In genomic region chr12:98744692-98745091, GRCh38 we compare ENCODE assay signal across 21 cellular contexts.
DNase-seq lines count a peak whose midpoint lies in the region; ATAC-seq and TF ChIP-seq lines count a peak whose summit lies in the region.
"Had no signal": no experiment of that assay in that cellular context is flagged by ENCODE, and none has a peak within 500 bp of the region (broad histone marks: within the 10 kb centered on the region; RNA-seq: fewer than 3 reads in every experiment).

No MANE protein-coding gene starts in this region.

- intact Hi-C loops in left cardiac atrium (cut with DNase I) (no loop called here), heart right ventricle (cut with DNase I) (no loop called here)
- intact Hi-C loops in activated T-helper 1 cell treated with anti-CD3 and anti-CD28 coated beads, Interleukin-12 subunit alpha, Interleukin-12 subunit beta, Interleukin-2, Interleukin-4 antibody, amounts not matched to agents 30 ng/mL and 10 ng/mL and 1 ng/mL, durations not matched to agents 14 hours and 24 hours and 36 hours (cut with micrococcal nuclease): loop anchor here (5.0 kb wide), 2 partner anchors 242 to 1398 kb away; partner anchors contain the start of gene BLTP3B

- peak overlapping the region; percentile 72 for H3K4me3 Mint-ChIP-seq in activated T-helper 1 cell treated with anti-CD3 and anti-CD28 coated beads, Interleukin-12 subunit alpha, Interleukin-12 subunit beta, Interleukin-2, Interleukin-4 antibody, amounts not matched to agents 30 ng/mL and 10 ng/mL and 1 ng/mL, durations not matched to agents 14 hours and 24 hours and 36 hours
- H3K4me3 Mint-ChIP-seq: neural progenitor cell had no signal

- WGBS in heart right ventricle, 2 donors: 76 to 88% methylated on average over 3 of the region's 3 CpGs

- no peaks in the 10 kb centered on the region for H3F3A ChIP-seq in MM.1S (ENCODE audit: insufficient read depth, low read length)
- peaks cover 13% of the 10 kb centered on the region for H3F3A ChIP-seq in neural cell (ENCODE audit: insufficient read depth, low read length, poor library complexity, severe bottlenecking)

- H3K4me2 ChIP-seq in MM.1S (ENCODE audit: low read depth, low read length): peak overlapping the region; percentile 24
- no peak overlapping the region for H3K4me2 ChIP-seq in neural cell (ENCODE audit: low read length)

- H3K27ac Mint-ChIP-seq in activated T-helper 1 cell treated with anti-CD3 and anti-CD28 coated beads, Interleukin-12 subunit alpha, Interleukin-12 subunit beta, Interleukin-2, Interleukin-4 antibody, amounts not matched to agents 30 ng/mL and 10 ng/mL and 1 ng/mL, durations not matched to agents 14 hours and 24 hours and 36 hours: peak overlapping the region; percentile 58
- H3K27ac Mint-ChIP-seq: activated naive CD4-positive, alpha-beta T cell treated with anti-CD3 and anti-CD28 coated beads for 36 hours; H9; immature natural killer cell; neural progenitor cell had no signal

- TF ChIP-seq CTCF in heart right ventricle (IDR thresholded peaks at IDR 0.05): no peak
- TF ChIP-seq CTCF in MM.1S (IDR thresholded peaks at IDR 0.05; ENCODE audit: low read length): no peak
- TF ChIP-seq CTCF in neural cell (IDR thresholded peaks at IDR 0.05; ENCODE audit: poor library complexity, severe bottlenecking): no peak

- DNase-seq in left cardiac atrium (peak; percentile 34), heart right ventricle (no peak), MM.1S (peak; percentile 75), SJCRH30 (no peak)
- no peak for DNase-seq in activated T-helper 1 cell treated with anti-CD3 and anti-CD28 coated beads, Interleukin-12 subunit alpha, Interleukin-12 subunit beta, Interleukin-2, Interleukin-4 antibody, amounts not matched to agents 30 ng/mL and 10 ng/mL and 1 ng/mL, durations not matched to agents 14 hours and 24 hours and 36 hours (ENCODE audit: low spot score)
- DNase-seq: activated naive CD4-positive, alpha-beta T cell treated with anti-CD3 and anti-CD28 coated beads for 36 hours; H9; immature natural killer cell; KBM-7; left ventricle myocardium inferior; mucosa of descending colon; MV-4-11; NCI-H1694 treated with DMSO at 0.1 percent for 48 hours; NCI-H526 treated with DMSO at 0.1 percent for 48 hours; Right ventricle myocardium superior; WERI-Rb-1 had no signal

- ATAC-seq in left cardiac atrium (peak in 1 of 2 donors; percentile 74), heart right ventricle (no peak), HG03280 (IDR thresholded peaks at IDR 0.05; ENCODE audit: unreplicated experiment) (no peak), HG03378 (IDR thresholded peaks at IDR 0.05; ENCODE audit: unreplicated experiment) (no peak)

- no peaks in the 10 kb centered on the region for H3K79me2 ChIP-seq in MM.1S (ENCODE audit: low read length)
- H3K79me2 ChIP-seq in neural cell (replicated peaks; ENCODE audit: insufficient read depth, low read length): no peaks in the 10 kb centered on the region

- no peak for TF ChIP-seq RAD21 in neural cell (conservative IDR thresholded peaks at IDR 0.05)

- H3K36me3 Mint-ChIP-seq in activated T-helper 1 cell treated with anti-CD3 and anti-CD28 coated beads, Interleukin-12 subunit alpha, Interleukin-12 subunit beta, Interleukin-2, Interleukin-4 antibody, amounts not matched to agents 30 ng/mL and 10 ng/mL and 1 ng/mL, durations not matched to agents 14 hours and 24 hours and 36 hours (ENCODE audit: low read depth): peaks cover 8% of the 10 kb centered on the region
- H3K36me3 Mint-ChIP-seq: immature natural killer cell, neural progenitor cell had no signal

- H4K20me1 ChIP-seq in MM.1S (ENCODE audit: insufficient read depth, low read length): no peaks in the 10 kb centered on the region
- H4K20me1 ChIP-seq in neural cell (ENCODE audit: insufficient read depth): no peaks in the 10 kb centered on the region

- H3K9me3 ChIP-seq in heart right ventricle (peaks cover 0 to 8% (median 0%) of the 10 kb centered on the region in 11 donors), MM.1S (replicated peaks; ENCODE audit: insufficient read depth, low read length) (no peaks in the 10 kb centered on the region), neural cell (ENCODE audit: low read length) (no peaks in the 10 kb centered on the region), SJCRH30 (replicated peaks) (no peaks in the 10 kb centered on the region)
- H3K9me3 ChIP-seq: ascending aorta, left ventricle myocardium inferior, mucosa of descending colon had no signal

- H3K9ac ChIP-seq in MM.1S (ENCODE audit: low read length) (no peak overlapping the region), neural cell (ENCODE audit: low read length) (no peak overlapping the region)
- H3K9ac ChIP-seq: neural progenitor cell had no signal

- H3K4me1 ChIP-seq in heart right ventricle: peaks cover 0 to 15% (median 4%) of the 10 kb centered on the region in 9 donors
- 0 out of 2 replicates have a peak, but pooled peaks cover 4% of the 10 kb centered on the region for H3K4me1 ChIP-seq in MM.1S (ENCODE audit: low read length)
- H3K4me1 ChIP-seq in SJCRH30: peaks cover 9% of the 10 kb centered on the region

- TF ChIP-seq EP300 in neural cell (conservative IDR thresholded peaks at IDR 0.05; ENCODE audit: poor library complexity, severe bottlenecking): no peak

- no peaks in the 10 kb centered on the region for H3K9me3 Mint-ChIP-seq in activated T-helper 1 cell treated with anti-CD3 and anti-CD28 coated beads, Interleukin-12 subunit alpha, Interleukin-12 subunit beta, Interleukin-2, Interleukin-4 antibody, amounts not matched to agents 30 ng/mL and 10 ng/mL and 1 ng/mL, durations not matched to agents 14 hours and 24 hours and 36 hours
- H3K9me3 Mint-ChIP-seq: activated naive CD4-positive, alpha-beta T cell treated with anti-CD3 and anti-CD28 coated beads for 36 hours; H9; immature natural killer cell; neural progenitor cell had no signal

- H3K27me3 Mint-ChIP-seq in activated T-helper 1 cell treated with anti-CD3 and anti-CD28 coated beads, Interleukin-12 subunit alpha, Interleukin-12 subunit beta, Interleukin-2, Interleukin-4 antibody, amounts not matched to agents 30 ng/mL and 10 ng/mL and 1 ng/mL, durations not matched to agents 14 hours and 24 hours and 36 hours (ENCODE audit: insufficient read depth): peaks cover 6% of the 10 kb centered on the region

- H3K27ac ChIP-seq in heart right ventricle: no peak overlapping the region
- H3K27ac ChIP-seq in MM.1S (ENCODE audit: low read length): no peak overlapping the region
- peak overlapping the region; percentile 16 for H3K27ac ChIP-seq in neural cell (ENCODE audit: low read length)
- H3K27ac ChIP-seq in SJCRH30: no peak overlapping the region
- H3K27ac ChIP-seq: ascending aorta, left ventricle myocardium inferior, neural progenitor cell, WERI-Rb-1 had no signal

- H3K36me3 ChIP-seq in heart right ventricle (no peaks in the 10 kb centered on the region), MM.1S (replicated peaks; ENCODE audit: insufficient read depth, low read length) (no peaks in the 10 kb centered on the region), neural cell (ENCODE audit: insufficient read depth, low read length) (peaks cover 3% of the 10 kb centered on the region), SJCRH30 (no peaks in the 10 kb centered on the region)
- H3K36me3 ChIP-seq: ascending aorta, left ventricle myocardium inferior, neural progenitor cell, WERI-Rb-1 had no signal

- peaks cover 49% of the 10 kb centered on the region for H3K4me1 Mint-ChIP-seq in activated T-helper 1 cell treated with anti-CD3 and anti-CD28 coated beads, Interleukin-12 subunit alpha, Interleukin-12 subunit beta, Interleukin-2, Interleukin-4 antibody, amounts not matched to agents 30 ng/mL and 10 ng/mL and 1 ng/mL, durations not matched to agents 14 hours and 24 hours and 36 hours (ENCODE audit: low read depth)

- H2AFZ ChIP-seq in MM.1S (ENCODE audit: low read length) (no peak overlapping the region), neural cell (ENCODE audit: low read depth, low read length) (no peak overlapping the region)

- H3K9me2 ChIP-seq in MM.1S (replicated peaks; ENCODE audit: insufficient read depth, low read length) (no peaks in the 10 kb centered on the region), neural cell (ENCODE audit: insufficient read depth, low read length) (no peaks in the 10 kb centered on the region)

- H3K27me3 ChIP-seq in heart right ventricle (peaks cover 0 to 52% (median 29%) of the 10 kb centered on the region in 7 donors), MM.1S (replicated peaks; ENCODE audit: insufficient read depth, low read length) (no peaks in the 10 kb centered on the region), neural cell (ENCODE audit: insufficient read depth, low read depth, low read length) (no peaks in the 10 kb centered on the region), SJCRH30 (no peaks in the 10 kb centered on the region)
- H3K27me3 ChIP-seq: ascending aorta had no signal

- H3K4me3 ChIP-seq in heart right ventricle (no peak overlapping the region), MM.1S (ENCODE audit: low read length) (no peak overlapping the region), neural cell (ENCODE audit: low read length) (no peak overlapping the region), SJCRH30 (no peak overlapping the region)
- H3K4me3 ChIP-seq: mucosa of descending colon had no signal

TF ChIP-seq in neural cell, 6 proteins besides CTCF, POLR2A, EP300 and RAD21:
- TF ChIP-seq SMC3 (conservative IDR thresholded peaks at IDR 0.05; ENCODE audit: poor library complexity) (no peak), EZH2 (IDR thresholded peaks at IDR 0.05; ENCODE audit: borderline replicate concordance, insufficient read depth, low read length, poor library complexity, severe bottlenecking) (no peak)

Comparison
In these comparisons a context has a peak if more than half of its experiments do, and no peak if none do; other contexts are left out.
1. DNase-seq: peak in left cardiac atrium (single experiment) and MM.1S (single experiment); none in heart right ventricle (0 of 2), activated T-helper 1 cell treated with anti-CD3 and anti-CD28 coated beads, Interleukin-12 subunit alpha, Interleukin-12 subunit beta, Interleukin-2, Interleukin-4 antibody, amounts not matched to agents 30 ng/mL and 10 ng/mL and 1 ng/mL, durations not matched to agents 14 hours and 24 hours and 36 hours (single experiment) and SJCRH30 (0 of 2).